Comparison of ENCODE assay signal across 20 cellular contexts in the genomic region with DNA sequence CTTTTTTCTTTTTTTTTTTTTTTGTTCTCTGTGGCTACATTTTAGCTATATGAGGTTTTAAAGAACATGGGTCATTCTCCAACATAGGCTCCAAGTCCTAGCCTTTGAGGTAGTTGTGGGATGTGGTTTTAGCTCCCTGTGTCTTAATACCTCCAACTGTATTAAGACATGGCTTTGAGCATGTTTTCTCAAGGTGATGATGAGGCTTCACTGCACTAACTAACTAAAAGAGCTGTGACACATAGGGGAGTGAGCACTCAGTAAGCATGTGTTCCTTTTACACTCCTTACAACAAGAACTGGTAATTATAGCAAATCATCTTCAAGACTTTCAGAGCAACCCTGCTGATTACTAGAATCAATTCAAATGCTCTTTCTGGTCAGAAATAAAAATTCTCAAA.
"Had no signal": no experiment of that assay in that cellular context is flagged by ENCODE, and none has a peak within 500 bp of the region (broad histone marks: within the 10 kb centered on the region; RNA-seq: fewer than 3 reads in every experiment).

No MANE protein-coding gene starts in this region.

- H3K9me3 ChIP-seq: ovary, right atrium auricular region, sigmoid colon, testis, transverse colon had no signal

- H3K9me3 Mint-ChIP-seq: naive thymus-derived CD8-positive, alpha-beta T cell; neural crest cell; stimulated activated naive B cell treated with anti-CD40 and anti-IgM and Interleukin-4, amounts not matched to agents 10 μg/mL and 1 μg/mL and 100 μg/mL, for 72 hours; stimulated activated naive CD8-positive, alpha-beta T cell treated with anti-CD3 and anti-CD28 coated beads, Interleukin-15, amount 100 ng/mL, for 72 hours had no signal

- DNase-seq: effector memory CD4-positive, alpha-beta T cell; foreskin melanocyte; head of caudate nucleus; left colon; left ventricle myocardium superior; naive thymus-derived CD8-positive, alpha-beta T cell; ovary; sigmoid colon; stimulated activated CD4-positive, alpha-beta T cell treated with anti-CD3 and anti-CD28 coated beads, Interleukin-2, amount 100 ng/mL, for 24 hours; stimulated activated CD4-positive, alpha-beta T cell treated with anti-CD3 and anti-CD28 coated beads, Interleukin-4, amount 100 ng/mL, for 4 hours; stimulated activated naive B cell treated with anti-CD40 and anti-IgM and Interleukin-4, amounts not matched to agents 10 μg/mL and 1 μg/mL and 100 μg/mL, for 72 hours; stimulated activated naive CD8-positive, alpha-beta T cell treated with anti-CD3 and anti-CD28 coated beads, Interleukin-15, amount 100 ng/mL, for 72 hours; testis; transverse colon had no signal

- H3K27me3 ChIP-seq: hepatocyte, ovary, right atrium auricular region, sigmoid colon, testis, transverse colon had no signal

- H3K4me1 ChIP-seq: right atrium auricular region, sigmoid colon, testis, transverse colon had no signal

- H3K27ac Mint-ChIP-seq: naive thymus-derived CD8-positive, alpha-beta T cell; stimulated activated naive B cell treated with anti-CD40 and anti-IgM and Interleukin-4, amounts not matched to agents 10 μg/mL and 1 μg/mL and 100 μg/mL, for 72 hours; stimulated activated naive CD8-positive, alpha-beta T cell treated with anti-CD3 and anti-CD28 coated beads, Interleukin-15, amount 100 ng/mL, for 72 hours had no signal

- H3K4me2 ChIP-seq: hepatocyte had no signal

- H3K4me1 Mint-ChIP-seq: naive thymus-derived CD8-positive, alpha-beta T cell; stimulated activated naive B cell treated with anti-CD40 and anti-IgM and Interleukin-4, amounts not matched to agents 10 μg/mL and 1 μg/mL and 100 μg/mL, for 72 hours; stimulated activated naive CD8-positive, alpha-beta T cell treated with anti-CD3 and anti-CD28 coated beads, Interleukin-15, amount 100 ng/mL, for 72 hours had no signal

- H3K79me2 ChIP-seq: hepatocyte had no signal

- H2AFZ ChIP-seq: hepatocyte had no signal

- H3K36me3 ChIP-seq: ovary, right atrium auricular region, sigmoid colon, transverse colon had no signal

- H3K27ac ChIP-seq: hepatocyte, ovary, right atrium auricular region, sigmoid colon, skin epidermis, testis, transverse colon had no signal

- H3K36me3 Mint-ChIP-seq: naive thymus-derived CD8-positive, alpha-beta T cell; stimulated activated naive B cell treated with anti-CD40 and anti-IgM and Interleukin-4, amounts not matched to agents 10 μg/mL and 1 μg/mL and 100 μg/mL, for 72 hours had no signal

- H3K27me3 Mint-ChIP-seq: stimulated activated naive CD8-positive, alpha-beta T cell treated with anti-CD3 and anti-CD28 coated beads, Interleukin-15, amount 100 ng/mL, for 72 hours had no signal

- H3K4me3 ChIP-seq: hepatocyte, lung, ovary, right atrium auricular region, sigmoid colon, skin epidermis, testis, transverse colon had no signal

- FAIRE-seq: endometrium had no signal

- H3K4me3 Mint-ChIP-seq: naive thymus-derived CD8-positive, alpha-beta T cell; neural crest cell; stimulated activated naive B cell treated with anti-CD40 and anti-IgM and Interleukin-4, amounts not matched to agents 10 μg/mL and 1 μg/mL and 100 μg/mL, for 72 hours; stimulated activated naive CD8-positive, alpha-beta T cell treated with anti-CD3 and anti-CD28 coated beads, Interleukin-15, amount 100 ng/mL, for 72 hours had no signal
